ENCODE assay signal across 13 cellular contexts in genomic region chr21:42162831-42163510, GRCh38. TPM values are rescaled to one million over a fixed set of nuclear protein-coding genes. Genes with fewer than 3 reads are reported as not detected.
DNase-seq lines count a peak whose midpoint lies in the region; ATAC-seq and TF ChIP-seq lines count a peak whose summit lies in the region.
"Had no signal": no experiment of that assay in that cellular context is flagged by ENCODE, and none has a peak within 500 bp of the region (broad histone marks: within the 10 kb centered on the region; RNA-seq: fewer than 3 reads in every experiment).

No MANE protein-coding gene starts in this region.

- peak overlapping the region; percentile 3 for H3K27ac Mint-ChIP-seq in activated CD4-positive, alpha-beta T cell treated with anti-CD3 and anti-CD28 coated beads, Interleukin-2, amount 10 ng/mL, durations not matched to agents 24 days and 14 days
- H3K27ac Mint-ChIP-seq in brain (peak overlapping the region in 3 of 5 experiments; percentile 29 to 95 (median 84)), glutamatergic neuron (ENCODE audit: unreplicated experiment) (no peak overlapping the region)

- H3K9me3 Mint-ChIP-seq in activated CD4-positive, alpha-beta T cell treated with anti-CD3 and anti-CD28 coated beads, Interleukin-2, amount 10 ng/mL, durations not matched to agents 24 days and 14 days, result no peaks in the 10 kb centered on the region
- H3K9me3 Mint-ChIP-seq in brain (peaks cover 0 to 4% (median 0%) of the 10 kb centered on the region in 5 experiments), glutamatergic neuron (ENCODE audit: unreplicated experiment) (peaks cover 6% of the 10 kb centered on the region)

- ATAC-seq in sciatic nerve, result peak; percentile 41
- ATAC-seq in GM18517 (IDR thresholded peaks at IDR 0.05; ENCODE audit: unreplicated experiment), result no peak
- no peak for ATAC-seq in GM18858 (IDR thresholded peaks at IDR 0.05; ENCODE audit: unreplicated experiment)

- H3K4me3 Mint-ChIP-seq in activated CD4-positive, alpha-beta T cell treated with anti-CD3 and anti-CD28 coated beads, Interleukin-2, amount 10 ng/mL, durations not matched to agents 24 days and 14 days, result no peak overlapping the region
- no peak overlapping the region for H3K4me3 Mint-ChIP-seq in brain
- no peak overlapping the region for H3K4me3 Mint-ChIP-seq in glutamatergic neuron (ENCODE audit: unreplicated experiment)

- intact Hi-C loops in activated CD4-positive, alpha-beta T cell treated with anti-CD3 and anti-CD28 coated beads, Interleukin-2, amount 10 ng/mL, durations not matched to agents 24 days and 14 days (cut with micrococcal nuclease), result no loop called here
- intact Hi-C loops in sciatic nerve (cut with DNase I), result no loop called here

- no peaks in the 10 kb centered on the region for H3K36me3 Mint-ChIP-seq in activated CD4-positive, alpha-beta T cell treated with anti-CD3 and anti-CD28 coated beads, Interleukin-2, amount 10 ng/mL, durations not matched to agents 24 days and 14 days (ENCODE audit: low read depth)
- H3K36me3 Mint-ChIP-seq in brain (no peaks in the 10 kb centered on the region), glutamatergic neuron (ENCODE audit: unreplicated experiment) (no peaks in the 10 kb centered on the region)

- H3K4me1 Mint-ChIP-seq in activated CD4-positive, alpha-beta T cell treated with anti-CD3 and anti-CD28 coated beads, Interleukin-2, amount 10 ng/mL, durations not matched to agents 24 days and 14 days, result peaks cover 25% of the 10 kb centered on the region
- H3K4me1 Mint-ChIP-seq in brain, result peaks cover 52% of the 10 kb centered on the region
- peaks cover 7% of the 10 kb centered on the region for H3K4me1 Mint-ChIP-seq in glutamatergic neuron (ENCODE audit: low read depth, unreplicated experiment)

- TF ChIP-seq CTCF in brain (conservative IDR thresholded peaks at IDR 0.05) (no peak), glutamatergic neuron (IDR thresholded peaks at IDR 0.05; ENCODE audit: partially characterized antibody, unreplicated experiment) (no peak)

- no peaks in the 10 kb centered on the region for H3K27me3 Mint-ChIP-seq in activated CD4-positive, alpha-beta T cell treated with anti-CD3 and anti-CD28 coated beads, Interleukin-2, amount 10 ng/mL, durations not matched to agents 24 days and 14 days
- H3K27me3 Mint-ChIP-seq in brain (peaks cover 4% of the 10 kb centered on the region), glutamatergic neuron (ENCODE audit: unreplicated experiment) (peaks cover 2% of the 10 kb centered on the region)

- DNase-seq in activated CD4-positive, alpha-beta T cell treated with anti-CD3 and anti-CD28 coated beads, Interleukin-2, amount 10 ng/mL, durations not matched to agents 24 days and 14 days, result no peak
- DNase-seq in activated CD4-positive, alpha-beta T cell treated with anti-CD3 and anti-CD28 coated beads for 4 hours, result no peak
- DNase-seq in NCI-H2171 (lab: John Stamatoyannopoulos, UW), result peak; percentile 48
- no peak for DNase-seq in sciatic nerve (ENCODE audit: low spot score)
- no peak for DNase-seq in glutamatergic neuron
- DNase-seq: effector CD8-positive, alpha-beta T cell; mesenchymal stem cell; NCI-H226; SK-N-SH had no signal

RNA-seq across cellular contexts. Expression of gene ABCG1, which starts 56.0 kb away (rescaled TPM):
- total RNA-seq in activated CD4-positive, alpha-beta T cell treated with anti-CD3 and anti-CD28 coated beads, Interleukin-2, amount 10 ng/mL, durations not matched to agents 24 days and 14 days, result 10.3 and 11.4 TPM in 2 replicates
- 31.4 TPM for polyA plus RNA-seq in brain (ENCODE audit: insufficient read depth, low read depth, low replicate concordance)
- total RNA-seq in sciatic nerve, result 44.2 TPM
- total RNA-seq in glutamatergic neuron (ENCODE audit: unreplicated experiment), result 31.9 TPM
- polyA plus RNA-seq: K562 had no signal
